Comparison of ENCODE assay signal across 13 cellular contexts in the genomic region with DNA sequence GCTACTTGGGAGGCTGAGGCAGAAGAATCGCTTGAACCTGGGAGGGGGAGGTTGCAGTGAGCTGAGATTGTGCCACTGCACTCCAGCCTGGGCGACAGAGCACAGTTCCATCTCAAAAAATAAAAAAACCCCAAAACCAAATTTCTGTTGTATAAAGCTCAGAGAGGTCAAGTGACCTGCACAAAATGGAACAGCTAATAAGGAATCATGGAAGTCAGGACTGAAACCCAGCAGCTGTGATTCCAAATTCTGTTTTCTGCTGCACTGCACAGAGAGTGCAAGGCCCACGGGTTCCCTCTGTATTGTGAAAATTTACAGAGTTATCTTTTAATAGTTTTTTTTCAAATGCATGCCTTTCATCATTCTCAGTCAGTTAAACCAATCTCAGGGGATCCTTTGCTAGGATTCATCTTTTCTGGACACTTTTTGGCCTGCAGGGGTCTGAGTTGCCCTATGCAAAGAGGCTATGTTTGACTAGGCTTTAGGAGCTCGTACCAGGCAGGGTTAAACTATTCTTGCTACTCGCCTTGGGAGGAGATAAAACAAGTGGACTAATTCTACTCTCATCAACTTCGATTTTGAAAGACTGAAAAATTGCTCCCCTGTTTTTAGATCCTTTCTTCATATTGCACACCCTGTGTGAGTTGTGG.
"Had no signal": no experiment of that assay in that cellular context is flagged by ENCODE, and none has a peak within 500 bp of the region (broad histone marks: within the 10 kb centered on the region; RNA-seq: fewer than 3 reads in every experiment).

No MANE protein-coding gene starts in this region.

- H3K27me3 ChIP-seq: thyroid gland, uterus had no signal

- H3K9me3 ChIP-seq: lower lobe of right lung, thyroid gland, uterus had no signal

- H3K36me3 ChIP-seq: lower lobe of right lung, thyroid gland, uterus had no signal

- DNase-seq: activated CD4-positive, alpha-beta T cell treated with anti-CD3 and anti-CD28 coated beads for 4 hours; activated CD8-positive, alpha-beta memory T cell treated with anti-CD3 and anti-CD28 coated beads, Interleukin-2, amount 50 U/mL, for 4 hours; activated CD8-positive, alpha-beta T cell treated with anti-CD3 and anti-CD28 coated beads for 36 hours; caudate nucleus; cortex of kidney; effector CD8-positive, alpha-beta T cell; glutamatergic neuron; lower lobe of right lung; retina; small intestine; thyroid gland; uterus had no signal

- H3K4me3 ChIP-seq: lower lobe of right lung, thyroid gland, uterus had no signal

- H3K4me1 ChIP-seq: lower lobe of right lung, thyroid gland, uterus had no signal

- ATAC-seq: activated CD8-positive, alpha-beta T cell treated with anti-CD3 and anti-CD28 coated beads for 36 hours; lower lobe of right lung had no signal

- H3K27ac ChIP-seq: lower lobe of right lung, thyroid gland, uterus, VCaP had no signal
